In the genomic region with DNA sequence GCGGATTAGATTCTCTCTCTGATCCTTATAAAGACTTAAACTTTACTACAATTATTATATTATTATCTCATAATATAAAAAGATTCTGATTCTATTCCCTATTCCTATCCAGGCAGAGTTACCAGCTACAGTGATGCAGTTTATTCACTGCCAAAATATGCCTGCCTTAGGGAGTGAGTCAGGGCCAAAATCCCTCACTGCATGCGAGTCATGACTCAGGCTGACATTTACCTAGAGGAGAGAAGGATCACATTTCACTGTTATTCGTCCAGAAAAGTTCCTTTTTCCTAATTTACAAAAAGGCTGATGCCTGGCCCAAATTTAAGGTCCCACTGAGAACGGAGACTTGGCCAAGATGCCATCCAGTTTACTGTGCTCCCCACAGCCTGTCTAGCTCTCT, we compare ENCODE assay signal across 1 cellular context.
TF ChIP-seq lines count a peak whose summit lies in the region.

No MANE protein-coding gene starts in this region.

TF ChIP-seq in SK-N-SH, 30 proteins besides CTCF, POLR2A, EP300 and RAD21 (continued from another document):
- TF ChIP-seq, protein P1, sequence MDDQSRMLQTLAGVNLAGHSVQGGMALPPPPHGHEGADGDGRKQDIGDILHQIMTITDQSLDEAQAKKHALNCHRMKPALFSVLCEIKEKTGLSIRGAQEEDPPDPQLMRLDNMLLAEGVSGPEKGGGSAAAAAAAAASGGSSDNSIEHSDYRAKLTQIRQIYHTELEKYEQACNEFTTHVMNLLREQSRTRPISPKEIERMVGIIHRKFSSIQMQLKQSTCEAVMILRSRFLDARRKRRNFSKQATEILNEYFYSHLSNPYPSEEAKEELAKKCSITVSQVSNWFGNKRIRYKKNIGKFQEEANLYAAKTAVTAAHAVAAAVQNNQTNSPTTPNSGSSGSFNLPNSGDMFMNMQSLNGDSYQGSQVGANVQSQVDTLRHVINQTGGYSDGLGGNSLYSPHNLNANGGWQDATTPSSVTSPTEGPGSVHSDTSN (IDR thresholded peaks at IDR 0.05): peak; percentile 88
- no peak for TF ChIP-seq RFX5 (IDR thresholded peaks at IDR 0.05; ENCODE audit: low read length)
- TF ChIP-seq, protein P2, sequence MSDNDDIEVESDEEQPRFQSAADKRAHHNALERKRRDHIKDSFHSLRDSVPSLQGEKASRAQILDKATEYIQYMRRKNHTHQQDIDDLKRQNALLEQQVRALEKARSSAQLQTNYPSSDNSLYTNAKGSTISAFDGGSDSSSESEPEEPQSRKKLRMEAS (IDR thresholded peaks at IDR 0.05; ENCODE audit: low read depth): peak; percentile 42; the same call in 1 of the 2 replicates
- peak; percentile 23; the same call in 1 of the 2 replicates for TF ChIP-seq MEF2A (IDR thresholded peaks at IDR 0.05; ENCODE audit: borderline replicate concordance, low read depth)
